ENCODE assay signal across 29 cellular contexts in the genomic region with DNA sequence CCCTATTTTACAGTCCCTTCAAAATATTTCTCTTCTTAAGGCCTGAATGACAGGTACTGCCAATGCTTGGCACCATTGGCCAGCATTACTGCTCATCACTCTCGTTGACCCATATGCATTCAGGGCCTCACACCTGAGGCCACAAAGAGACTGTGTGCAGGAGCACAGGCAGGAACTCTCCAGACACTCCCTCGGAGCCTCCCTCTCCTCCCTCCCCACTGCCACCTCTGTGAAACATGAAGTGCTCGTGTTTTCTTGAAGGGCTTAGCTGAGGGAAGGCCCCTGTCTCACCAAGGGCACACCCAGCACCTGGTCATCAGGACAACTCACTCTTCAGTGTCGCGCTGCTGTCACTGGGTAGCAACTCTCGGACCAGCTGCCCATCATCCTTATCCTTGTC.
"Had no signal": no experiment of that assay in that cellular context is flagged by ENCODE, and none has a peak within 500 bp of the region (broad histone marks: within the 10 kb centered on the region; RNA-seq: fewer than 3 reads in every experiment).

No MANE protein-coding gene starts in this region.

- DNase-seq: activated effector memory CD4-positive, alpha-beta T cell treated with anti-CD3 and anti-CD28 coated beads, Interleukin-2, amount 50 U/mL, for 16 hours; activated effector memory CD4-positive, alpha-beta T cell treated with Interleukin-2 at 50 U/mL for 16 hours; activated gamma-delta T cell; activated gamma-delta T cell treated with Interleukin-2 at 50 U/mL for 16 hours; activated naive CD4-positive, alpha-beta T cell; activated naive CD4-positive, alpha-beta T cell treated with anti-CD3 and anti-CD28 coated beads for 36 hours; activated naive CD4-positive, alpha-beta T cell treated with anti-CD3 and anti-CD28 coated beads, Interleukin-2, amount 10 ng/mL, durations not matched to agents 7 days and 5 days; activated naive CD4-positive, alpha-beta T cell treated with anti-CD3 and anti-CD28 coated beads, Interleukin-2, amount 50 U/mL, for 16 hours; activated naive CD4-positive, alpha-beta T cell treated with Interleukin-2 at 50 U/mL for 16 hours; activated naive CD8-positive, alpha-beta T cell treated with anti-CD3 and anti-CD28 coated beads for 36 hours; activated naive CD8-positive, alpha-beta T cell treated with anti-CD3 and anti-CD28 coated beads, Interleukin-2, amount 10 ng/mL, durations not matched to agents 7 days and 5 days; activated naive CD8-positive, alpha-beta T cell treated with anti-CD3 and anti-CD28 coated beads, Interleukin-2, amount 50 U/mL, for 24 hours; activated T-cell treated with anti-CD3 and anti-CD28 coated beads, Interleukin-2, amount 50 U/mL, for 1 hour; activated T-cell treated with anti-CD3 and anti-CD28 coated beads, Interleukin-2, amount 50 U/mL, for 24 hours; activated T-cell treated with anti-CD3 and anti-CD28 coated beads, Interleukin-2, amount 50 U/mL, for 4 hours; activated T-cell treated with anti-CD3 and anti-CD28 coated beads, Interleukin-2, amount 50 U/mL, for 48 hours; activated T-cell treated with anti-CD3 and anti-CD28 coated beads, Interleukin-2, amount 50 U/mL, for 72 hours; adrenal gland; amniotic stem cell; amygdala; anterior cingulate cortex; aorta; body of pancreas; brain microvascular endothelial cell; central memory CD4-positive, alpha-beta T cell; cerebellar nuclear complex had no signal

- H3K4me3 ChIP-seq: adrenal gland, ascending aorta, body of pancreas, breast epithelium, cardiac muscle cell had no signal

- H3K27ac ChIP-seq: adrenal gland, ascending aorta, body of pancreas, brain microvascular endothelial cell, breast epithelium, cardiac muscle cell had no signal

- H3K4me1 ChIP-seq: adrenal gland, ascending aorta, body of pancreas, breast epithelium had no signal

- H3K27me3 ChIP-seq: adrenal gland, ascending aorta, body of pancreas, brain microvascular endothelial cell, breast epithelium, cardiac muscle cell had no signal

- H3K9me3 ChIP-seq: adrenal gland, ascending aorta, body of pancreas, breast epithelium had no signal

- H3K36me3 ChIP-seq: adrenal gland, ascending aorta, brain microvascular endothelial cell, breast epithelium, cardiac muscle cell had no signal
